In the genomic region with DNA sequence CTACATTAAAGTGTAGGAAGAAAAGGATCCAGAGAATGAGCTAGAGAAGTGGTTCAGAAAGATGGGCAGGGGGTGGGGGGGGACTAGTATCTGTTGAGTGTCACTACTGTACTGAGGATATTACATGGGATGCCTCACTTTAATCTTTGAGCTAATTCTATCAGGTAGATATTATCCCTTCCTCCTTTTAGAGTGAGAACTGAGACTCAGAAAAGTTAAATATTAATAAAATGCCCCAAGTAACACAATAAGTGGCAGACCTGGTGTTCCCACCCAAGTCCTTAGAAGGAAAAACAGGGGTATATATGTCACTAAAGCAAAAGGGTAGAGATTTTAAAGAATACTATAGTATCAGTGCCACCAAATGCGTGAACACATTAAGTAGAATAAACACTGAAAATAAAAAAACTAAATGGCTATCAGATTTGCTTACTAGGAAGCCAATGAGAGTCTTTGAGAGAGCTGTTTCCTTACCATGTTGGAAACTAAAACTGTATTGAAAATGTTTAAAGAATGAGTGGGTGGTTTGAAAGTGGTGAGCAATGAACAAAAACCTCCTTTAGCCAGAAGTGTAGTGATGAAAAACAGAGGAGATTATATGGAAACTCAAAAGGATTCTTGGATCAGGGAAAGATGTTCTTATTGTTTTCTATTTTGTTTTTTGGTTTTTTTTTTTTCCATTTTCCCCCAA, we compare ENCODE assay signal across 25 cellular contexts.
A peak's percentile ranks its signal among the peaks of the same experiment; 100 is the strongest.
DNase-seq lines count a peak whose midpoint lies in the region; ATAC-seq, FAIRE-seq and TF ChIP-seq lines count a peak whose summit lies in the region.
"Had no signal": no experiment of that assay in that cellular context is flagged by ENCODE, and none has a peak within 500 bp of the region (broad histone marks: within the 10 kb centered on the region; RNA-seq: fewer than 3 reads in every experiment).

No MANE protein-coding gene starts in this region.

- ATAC-seq in GM18508 (IDR thresholded peaks at IDR 0.05; ENCODE audit: insufficient read depth, unreplicated experiment) = peak; percentile 52
- ATAC-seq in GM19372 (IDR thresholded peaks at IDR 0.05; ENCODE audit: low read depth, unreplicated experiment) = peak; percentile 79
- peak; percentile 65 for ATAC-seq in HG02798 (IDR thresholded peaks at IDR 0.05; ENCODE audit: poor library complexity, unreplicated experiment)
- ATAC-seq in HG03432 (IDR thresholded peaks at IDR 0.05; ENCODE audit: unreplicated experiment) = peak; percentile 55
- ATAC-seq in HepG2 = no peak
- ATAC-seq in stimulated activated naive CD8-positive, alpha-beta T cell treated with anti-CD3 and anti-CD28 coated beads, Interleukin-15, amount 100 ng/mL, for 72 hours = no peak
- ATAC-seq in GM19351 (IDR thresholded peaks at IDR 0.05; ENCODE audit: unreplicated experiment) = no peak
- ATAC-seq: CD8-positive, alpha-beta T cell; Right ventricle myocardium inferior had no signal

- H3K4me1 Mint-ChIP-seq in H9 = peaks cover 7% of the 10 kb centered on the region in 2 experiments
- H3K4me1 Mint-ChIP-seq in stimulated activated naive CD8-positive, alpha-beta T cell treated with anti-CD3 and anti-CD28 coated beads, Interleukin-15, amount 100 ng/mL, for 72 hours = no peaks in the 10 kb centered on the region
- H3K4me1 Mint-ChIP-seq: IgD-negative memory B cell had no signal

- TF ChIP-seq EP300 in HepG2 (IDR thresholded peaks at IDR 0.05; ENCODE audit: low read depth in 2 of 2, low read length in 2 of 2) (no peak), HepG2 (CRISPR knock-in tag; IDR thresholded peaks at IDR 0.05; ENCODE audit: borderline replicate concordance) (no peak)

- H3K4me3 Mint-ChIP-seq in H9 = no peak overlapping the region
- no peak overlapping the region for H3K4me3 Mint-ChIP-seq in stimulated activated naive CD8-positive, alpha-beta T cell treated with anti-CD3 and anti-CD28 coated beads, Interleukin-15, amount 100 ng/mL, for 72 hours
- H3K4me3 Mint-ChIP-seq: CD8-positive, alpha-beta T cell; IgD-negative memory B cell had no signal

- TF ChIP-seq RAD21 in HepG2 (CRISPR knock-in tag; IDR thresholded peaks at IDR 0.05) = no peak

- no TSS peak for BruUV-seq in HepG2 (replicated peaks; lab: Mats Ljungman, UMichigan)

- H2AFZ ChIP-seq in HepG2 (ENCODE audit: low read length) (no peak overlapping the region), H9 (ENCODE audit: low read length) (no peak overlapping the region)

- H3K4me3 ChIP-seq in HepG2 (replicated peaks in 1 of 3; ENCODE audit: insufficient read depth in 1 of 3, low read depth in 2 of 3, low read length in 3 of 3) = no peak overlapping the region
- H3K4me3 ChIP-seq: BLaER1, Peyer's patch had no signal

- H4K20me1 ChIP-seq in HepG2 (ENCODE audit: insufficient read depth, low read length) (no peaks in the 10 kb centered on the region), H9 (ENCODE audit: control insufficient read depth, insufficient read depth, insufficient read length) (no peaks in the 10 kb centered on the region)
- H4K20me1 ChIP-seq: BLaER1 had no signal

- no peak overlapping the region for H3K27ac Mint-ChIP-seq in H9
- no peak overlapping the region for H3K27ac Mint-ChIP-seq in stimulated activated naive CD8-positive, alpha-beta T cell treated with anti-CD3 and anti-CD28 coated beads, Interleukin-15, amount 100 ng/mL, for 72 hours
- H3K27ac Mint-ChIP-seq: CD8-positive, alpha-beta T cell; IgD-negative memory B cell had no signal

- no peak for DNase-seq in HepG2 (ENCODE audit: low spot score)
- DNase-seq in H9 = no peak
- DNase-seq in stimulated activated naive CD8-positive, alpha-beta T cell treated with anti-CD3 and anti-CD28 coated beads, Interleukin-15, amount 100 ng/mL, for 72 hours = no peak
- DNase-seq: CD8-positive, alpha-beta T cell; DMS79; GDM1; HCEC 1CT; Kasumi-1; MM.1S; NCI-H1092 treated with DMSO at 0.1 percent for 48 hours; NCI-H2081 treated with DMSO at 0.1 percent for 48 hours; NCI-H524 treated with DMSO at 0.1 percent for 48 hours; Peyer's patch had no signal

- no peaks in the 10 kb centered on the region for H3K9me3 Mint-ChIP-seq in H9
- no peaks in the 10 kb centered on the region for H3K9me3 Mint-ChIP-seq in stimulated activated naive CD8-positive, alpha-beta T cell treated with anti-CD3 and anti-CD28 coated beads, Interleukin-15, amount 100 ng/mL, for 72 hours
- H3K9me3 Mint-ChIP-seq: CD8-positive, alpha-beta T cell had no signal

- no peaks in the 10 kb centered on the region for H3K36me3 ChIP-seq in HepG2 (replicated peaks in 1 of 2; ENCODE audit: control insufficient read depth in 1 of 2, insufficient read depth in 2 of 2, low read length in 2 of 2)
- H3K36me3 ChIP-seq: BLaER1, Peyer's patch had no signal

- POLR2A ChIA-PET in HepG2 (lab: Yijun Ruan, JAX) = no interaction called here

- no peak overlapping the region for H2AK5ac ChIP-seq in H9 (ENCODE audit: insufficient read length, low read length)

- H3K4ac ChIP-seq in H9 (ENCODE audit: low read depth, low read length) = no peak overlapping the region

- no peak overlapping the region for H3K9ac ChIP-seq in HepG2 (ENCODE audit: insufficient read depth, low read depth, low read length)
- no peak overlapping the region for H3K9ac ChIP-seq in H9 (ENCODE audit: extremely low read depth, insufficient read length, low read length)
- H3K9ac ChIP-seq: BLaER1 had no signal

- H2BK20ac ChIP-seq in H9 (ENCODE audit: low read depth, low read length, poor library complexity, severe bottlenecking) = no peak overlapping the region

- no peak overlapping the region for H4K8ac ChIP-seq in H9 (replicated peaks; ENCODE audit: insufficient read length, low read depth, low read length)

- H3K9me3 ChIP-seq in HepG2 (ENCODE audit: low read length) (no peaks in the 10 kb centered on the region), H9 (ENCODE audit: control insufficient read depth, low read depth, low read length) (no peaks in the 10 kb centered on the region)
- H3K9me3 ChIP-seq: BLaER1, Peyer's patch had no signal

- H3K79me1 ChIP-seq in H9 (ENCODE audit: insufficient read depth, low read depth, low read length, poor library complexity, severe bottlenecking) = no peaks in the 10 kb centered on the region

- no peak overlapping the region for H2BK12ac ChIP-seq in H9 (ENCODE audit: insufficient read length, low read depth, low read length)

- no peak overlapping the region for H3K27ac ChIP-seq in HepG2 (ENCODE audit: extremely low read length, insufficient read depth, low read length)
- H3K27ac ChIP-seq in H9 (ENCODE audit: insufficient read length, low read depth, low read length) = no peak overlapping the region
- H3K27ac ChIP-seq: BLaER1, Peyer's patch had no signal

- H3K56ac ChIP-seq in H9 (ENCODE audit: insufficient read length, low read depth, low read length) = no peak overlapping the region

- H2BK120ac ChIP-seq in H9 (ENCODE audit: low read depth, low read length, poor library complexity, severe bottlenecking) = no peak overlapping the region

- 3% methylated on average over 1 of the region's 1 CpG for WGBS in HepG2 (ENCODE audit: low lambda C conversion rate)
- no CpG with 5 or more reads among the region's 1 CpG for WGBS in H9 (ENCODE audit: extremely low coverage, insufficient read length, low lambda C conversion rate)

- no peak overlapping the region for H4K5ac ChIP-seq in H9 (ENCODE audit: insufficient read length, low read depth, low read length)

- H3K18ac ChIP-seq in H9 (ENCODE audit: insufficient read length, low read depth, low read length) = no peak overlapping the region

- no peak overlapping the region for H2BK5ac ChIP-seq in H9 (ENCODE audit: insufficient read length, low read length)

- H3K23me2 ChIP-seq in H9 (ENCODE audit: insufficient read length, low read depth, low read length, poor library complexity, severe bottlenecking) = no peaks in the 10 kb centered on the region

- H3K27me3 Mint-ChIP-seq in H9 (ENCODE audit: low read depth) = no peaks in the 10 kb centered on the region
- no peaks in the 10 kb centered on the region for H3K27me3 Mint-ChIP-seq in stimulated activated naive CD8-positive, alpha-beta T cell treated with anti-CD3 and anti-CD28 coated beads, Interleukin-15, amount 100 ng/mL, for 72 hours

- no peak overlapping the region for H4K91ac ChIP-seq in H9 (ENCODE audit: insufficient read length, low read depth, low read length)

- no peaks in the 10 kb centered on the region for H3K79me2 ChIP-seq in HepG2 (ENCODE audit: insufficient read depth, low read length)
- H3K79me2 ChIP-seq in H9 (ENCODE audit: insufficient read depth, low read length) = no peaks in the 10 kb centered on the region

- intact Hi-C loops in HepG2 (cut with micrococcal nuclease; ENCODE audit: unreplicated experiment) = no loop called here

- no peak overlapping the region for H3T11ph ChIP-seq in H9 (ENCODE audit: low read length)

- no peak for TF ChIP-seq CTCF in HepG2 (CRISPR knock-in tag; IDR thresholded peaks at IDR 0.05)
- TF ChIP-seq CTCF in H9 (conservative IDR thresholded peaks at IDR 0.05) = no peak

- no peak overlapping the region for H3K14ac ChIP-seq in H9 (ENCODE audit: insufficient read depth, low read length)

- H3K36me3 Mint-ChIP-seq in H9 (ENCODE audit: insufficient read depth in 1 of 3, low read depth in 3 of 3) = no peaks in the 10 kb centered on the region
- H3K36me3 Mint-ChIP-seq: CD8-positive, alpha-beta T cell; IgD-negative memory B cell had no signal

- H3K27me3 ChIP-seq in HepG2 (ENCODE audit: control insufficient read depth in 1 of 2, insufficient read depth in 2 of 2, low read length in 2 of 2) = no peaks in the 10 kb centered on the region
- H3K27me3 ChIP-seq in H9 (ENCODE audit: insufficient read depth, low read length) = no peaks in the 10 kb centered on the region
- H3K27me3 ChIP-seq: BLaER1, Peyer's patch had no signal

- in situ Hi-C loops in HepG2 (cut with HindIII; ENCODE audit: extremely low pct_ligation_motif_present, low pct_unique_long_range_greater_than_20kb) = no loop called here

- no peak overlapping the region for H3K23ac ChIP-seq in H9 (ENCODE audit: insufficient read length, low read depth, low read length)

- H3K4me2 ChIP-seq in HepG2 (ENCODE audit: low read depth, low read length) (no peak overlapping the region), H9 (ENCODE audit: insufficient read depth, insufficient read length, low read length) (no peak overlapping the region)
- H3K4me2 ChIP-seq: BLaER1 had no signal

- CTCF ChIA-PET in HepG2 (lab: Yijun Ruan, JAX; ENCODE audit: low intra/inter-chr PET ratio, low total read pairs) = no interaction called here

- H2BK15ac ChIP-seq in H9 (ENCODE audit: low read depth, low read length) = no peak overlapping the region

- FAIRE-seq in HepG2 (lab: Jason Lieb, UNC) = no peak
- FAIRE-seq: A204.1, D721Med, GM12891, GM18507 had no signal

- TF ChIP-seq POLR2A in HepG2 (IDR thresholded peaks at IDR 0.05; ENCODE audit: insufficient read depth in 1 of 2, low read depth in 2 of 2, low read length in 2 of 2) = no peak

- H3K4me1 ChIP-seq in HepG2 (ENCODE audit: insufficient read depth, low read length) (no peaks in the 10 kb centered on the region), H9 (ENCODE audit: insufficient read depth, low read length) (no peaks in the 10 kb centered on the region)
- H3K4me1 ChIP-seq: BLaER1, Peyer's patch had no signal

Comparison
In these comparisons a context has a peak if more than half of its experiments do, and no peak if none do; other contexts are left out.
1. ATAC-seq: peak in GM18508 (single experiment), GM19372 (single experiment), HG02798 (single experiment) and HG03432 (single experiment); none in HepG2 (single experiment), stimulated activated naive CD8-positive, alpha-beta T cell treated with anti-CD3 and anti-CD28 coated beads, Interleukin-15, amount 100 ng/mL, for 72 hours (single experiment) and GM19351 (single experiment).